In the genomic region with DNA sequence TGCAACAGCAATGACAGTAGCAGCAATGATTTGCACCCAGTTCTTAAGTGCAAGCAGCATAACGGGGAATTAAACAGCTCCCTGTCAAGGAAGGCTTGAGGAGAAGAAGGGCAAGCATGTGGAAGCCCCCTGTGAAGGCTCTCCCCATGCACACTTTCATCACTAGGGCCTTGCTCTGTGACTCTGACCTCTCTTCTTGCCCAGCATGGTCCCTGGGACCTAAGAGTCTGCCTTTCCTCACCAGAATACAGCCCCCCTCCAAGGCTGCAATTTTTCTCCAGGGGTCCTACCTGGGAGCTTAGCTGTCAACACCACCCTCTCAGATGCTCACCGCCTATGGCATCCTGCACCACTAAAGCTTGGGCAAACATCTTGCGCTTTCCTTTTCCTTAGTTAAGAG, we compare ENCODE assay signal across 12 cellular contexts.
"Had no signal": no experiment of that assay in that cellular context is flagged by ENCODE, and none has a peak within 500 bp of the region (broad histone marks: within the 10 kb centered on the region; RNA-seq: fewer than 3 reads in every experiment).

No MANE protein-coding gene starts in this region.

- H3K27me3 ChIP-seq: upper lobe of left lung had no signal

- H3K9me3 ChIP-seq: upper lobe of left lung had no signal

- H3K4me1 Mint-ChIP-seq: immature natural killer cell had no signal

- H3K9me3 Mint-ChIP-seq: activated naive CD4-positive, alpha-beta T cell treated with anti-CD3 and anti-CD28 coated beads for 36 hours; endodermal cell; immature natural killer cell; nephron progenitor cell had no signal

- DNase-seq: activated CD4-positive, alpha-beta T cell treated with anti-CD3 and anti-CD28 coated beads for 1 hour; activated CD8-positive, alpha-beta memory T cell treated with anti-CD3 and anti-CD28 coated beads, Interleukin-2, amount 50 U/mL, for 48 hours; activated CD8-positive, alpha-beta T cell treated with anti-CD3 and anti-CD28 coated beads, Interleukin-2, amount 10 ng/mL, durations not matched to agents 7 days and 5 days; activated naive CD4-positive, alpha-beta T cell treated with anti-CD3 and anti-CD28 coated beads for 36 hours; endodermal cell; immature natural killer cell; left cardiac atrium; nephron progenitor cell; stimulated activated CD4-positive, alpha-beta T cell treated with anti-CD3 and anti-CD28 coated beads, Interleukin-2, amount 100 ng/mL, for 24 hours; stimulated activated naive CD4-positive, alpha-beta T cell; T1000; upper lobe of left lung had no signal

- H3K36me3 ChIP-seq: upper lobe of left lung had no signal

- H3K4me3 ChIP-seq: upper lobe of left lung had no signal

- H3K4me3 Mint-ChIP-seq: activated CD8-positive, alpha-beta T cell treated with anti-CD3 and anti-CD28 coated beads, Interleukin-2, amount 10 ng/mL, durations not matched to agents 7 days and 5 days; activated naive CD4-positive, alpha-beta T cell treated with anti-CD3 and anti-CD28 coated beads for 36 hours; endodermal cell; immature natural killer cell; nephron progenitor cell had no signal

- H3K36me3 Mint-ChIP-seq: immature natural killer cell had no signal

- H3K27ac Mint-ChIP-seq: activated CD8-positive, alpha-beta T cell treated with anti-CD3 and anti-CD28 coated beads, Interleukin-2, amount 10 ng/mL, durations not matched to agents 7 days and 5 days; activated naive CD4-positive, alpha-beta T cell treated with anti-CD3 and anti-CD28 coated beads for 36 hours; endodermal cell; immature natural killer cell; nephron progenitor cell had no signal

- ATAC-seq: activated CD8-positive, alpha-beta T cell treated with anti-CD3 and anti-CD28 coated beads, Interleukin-2, amount 10 ng/mL, durations not matched to agents 7 days and 5 days had no signal
